Comparison of ENCODE assay signal across 8 cellular contexts in genomic region chr17:51260960-51261958, GRCh38. TPM values are rescaled to one million over a fixed set of nuclear protein-coding genes. Genes with fewer than 3 reads are reported as not detected.
DNase-seq lines count a peak whose midpoint lies in the region; ATAC-seq and TF ChIP-seq lines count a peak whose summit lies in the region.

No MANE protein-coding gene starts in this region.

- H3K9me3 ChIP-seq in mucosa of descending colon: no peaks in the 10 kb centered on the region

- peak; percentile 51 for ATAC-seq in GM19025 (IDR thresholded peaks at IDR 0.05; ENCODE audit: low read depth, unreplicated experiment)
- peak; percentile 60 for ATAC-seq in HG03175 (IDR thresholded peaks at IDR 0.05; ENCODE audit: unreplicated experiment)
- ATAC-seq in mucosa of descending colon: peak; percentile 80

- no peak for TF ChIP-seq CTCF in epithelial cell of esophagus (IDR thresholded peaks at IDR 0.05; ENCODE audit: insufficient read depth, low read depth, low read length, missing control alignments)
- no peak for TF ChIP-seq CTCF in mucosa of descending colon (IDR thresholded peaks at IDR 0.05)

- DNase-seq in Ammon's horn (ENCODE audit: low spot score) (peak; percentile 63), NCI-H748 treated with DMSO at 0.1 percent for 48 hours (lab: John Stamatoyannopoulos, UW) (peak; percentile 61), epithelial cell of esophagus (ENCODE audit: low read depth) (peak; percentile 67), mucosa of descending colon (peak; percentile 74 to 88 (median 87))
- DNase-seq in activated CD8-positive, alpha-beta memory T cell treated with anti-CD3 and anti-CD28 coated beads, Interleukin-2, amount 50 U/mL, for 1 hour (ENCODE audit: extremely low read depth): peak; percentile 28
- DNase-seq in stimulated activated CD8-positive, alpha-beta memory T cell treated with anti-CD3 and anti-CD28 coated beads, Interleukin-4, amount 100 ng/mL, for 4 hours (ENCODE audit: low read depth in 2 of 2, low spot score in 1 of 2): peak; percentile 55 to 65

- H3K4me1 ChIP-seq in mucosa of descending colon (ENCODE audit: low read depth): peaks cover 28% of the 10 kb centered on the region

- intact Hi-C loops in mucosa of descending colon (cut with DNase I, micrococcal nuclease): no loop called here

- H3K4me3 ChIP-seq in epithelial cell of esophagus (ENCODE audit: low read length): peak overlapping the region; percentile 78
- H3K4me3 ChIP-seq in mucosa of descending colon: peak overlapping the region; percentile 82

- H3K36me3 ChIP-seq in mucosa of descending colon (ENCODE audit: low read depth): no peaks in the 10 kb centered on the region

RNA-seq across cellular contexts. Expression of gene UTP18, which starts 0.9 kb away (rescaled TPM):
- 10 to 100 TPM; 12.6 to 21.0 (median 16.3) TPM for total RNA-seq in mucosa of descending colon

RNA-seq across cellular contexts. Expression of gene MBTD1, which starts 1.4 kb away (rescaled TPM):
- 10 to 100 TPM; 13.7 to 19.5 (median 15.9) TPM for total RNA-seq in mucosa of descending colon

Comparison
In these comparisons a context has a peak if more than half of its experiments do, and no peak if none do; other contexts are left out.
1. Peak in every context shown above with its lines: DNase-seq, ATAC-seq and H3K4me3 ChIP-seq.
2. DNase-seq: peak in every context shown above with its lines; median percentile 87 in mucosa of descending colon; 67 in epithelial cell of esophagus; 63 in Ammon's horn; 61 in NCI-H748 treated with DMSO at 0.1 percent for 48 hours; 60 in stimulated activated CD8-positive, alpha-beta memory T cell treated with anti-CD3 and anti-CD28 coated beads, Interleukin-4, amount 100 ng/mL, for 4 hours; 28 in activated CD8-positive, alpha-beta memory T cell treated with anti-CD3 and anti-CD28 coated beads, Interleukin-2, amount 50 U/mL, for 1 hour.